Comparison of ENCODE assay signal across 18 cellular contexts in the genomic region with DNA sequence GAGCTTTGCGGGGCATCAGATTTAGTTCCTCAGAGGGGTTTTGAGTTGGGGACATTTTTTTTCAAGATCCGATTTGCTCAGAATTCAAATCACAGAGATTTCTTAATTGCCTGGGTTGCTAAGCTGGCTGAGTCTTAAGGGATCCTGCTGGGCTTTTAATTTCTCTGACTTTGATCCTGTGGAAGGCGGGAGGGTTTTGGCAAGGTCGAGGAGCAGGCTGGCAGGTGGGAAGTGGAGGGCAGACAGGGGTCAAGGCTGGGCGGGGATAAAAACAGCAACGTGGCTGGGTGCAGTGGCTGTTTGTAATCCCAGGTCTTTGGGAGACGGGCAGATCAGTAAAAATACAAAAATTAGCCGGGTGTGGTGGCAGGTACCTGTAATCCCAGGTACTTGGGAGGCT. TPM values are rescaled to one million over a fixed set of nuclear protein-coding genes. Genes with fewer than 3 reads are reported as not detected.
DNase-seq lines count a peak whose midpoint lies in the region; ATAC-seq and TF ChIP-seq lines count a peak whose summit lies in the region.
"Had no signal": no experiment of that assay in that cellular context is flagged by ENCODE, and none has a peak within 500 bp of the region (broad histone marks: within the 10 kb centered on the region; RNA-seq: fewer than 3 reads in every experiment).

No MANE protein-coding gene starts in this region.

- no peaks in the 10 kb centered on the region for H3K9me2 ChIP-seq in HCT116 (ENCODE audit: insufficient read depth)

- H4K20me1 ChIP-seq in HCT116 (ENCODE audit: insufficient read depth) = no peaks in the 10 kb centered on the region
- H4K20me1 ChIP-seq: BLaER1 had no signal

- H3K27me3 Mint-ChIP-seq in T-helper 2 cell treated with Interferon-gamma antibody and Interleukin-4, amounts not matched to agents 5 μg/mL and 100 μg/mL, for 36 hours (ENCODE audit: low read depth) = peaks cover 13% of the 10 kb centered on the region

- no peaks in the 10 kb centered on the region; a peak in 1 of 4 replicates for H3K4me1 ChIP-seq in HCT116 (ENCODE audit: control insufficient read depth in 1 of 2, insufficient read depth in 2 of 2, low read length in 2 of 2)
- H3K4me1 ChIP-seq: SJSA1 had no signal

- H3K79me2 ChIP-seq in HCT116 (ENCODE audit: insufficient read depth, low read length) = no peaks in the 10 kb centered on the region

- no peak overlapping the region for H2AFZ ChIP-seq in HCT116 (ENCODE audit: low read depth, low read length, poor library complexity, severe bottlenecking)

- POLR2A ChIA-PET in HCT116 (lab: Charles Lee) = no interaction called here

- RAD21 ChIA-PET in HCT116 (lab: Charles Lee; ENCODE audit: low non-redundant PET in 1 of 2, low total read pairs in 2 of 2, uncharacterized antibody in 2 of 2, unreplicated experiment in 2 of 2) = no interaction called here

- no peak overlapping the region for H3K27ac Mint-ChIP-seq in T-helper 2 cell treated with Interferon-gamma antibody and Interleukin-4, amounts not matched to agents 5 μg/mL and 100 μg/mL, for 36 hours

- CTCF ChIA-PET in HCT116 (lab: Charles Lee) = no interaction called here

- H3K4me1 Mint-ChIP-seq in T-helper 2 cell treated with Interferon-gamma antibody and Interleukin-4, amounts not matched to agents 5 μg/mL and 100 μg/mL, for 36 hours (ENCODE audit: low read depth) = no peaks in the 10 kb centered on the region
- H3K4me1 Mint-ChIP-seq: CD8-positive, alpha-beta memory T cell had no signal

- TF ChIP-seq RAD21 in HCT116 (IDR thresholded peaks at IDR 0.05; ENCODE audit: low read depth) = no peak

- TF ChIP-seq CTCF in HCT116 (IDR thresholded peaks at IDR 0.05 in 2 of 3, conservative IDR thresholded peaks at IDR 0.05 in 1 of 3; ENCODE audit: borderline replicate concordance in 1 of 3, insufficient read depth in 1 of 3, low read depth in 2 of 3, low read length in 2 of 3) = no peak

- no peak overlapping the region for H3K4me3 Mint-ChIP-seq in T-helper 2 cell treated with Interferon-gamma antibody and Interleukin-4, amounts not matched to agents 5 μg/mL and 100 μg/mL, for 36 hours
- H3K4me3 Mint-ChIP-seq: CD8-positive, alpha-beta memory T cell had no signal

- H3K4me2 ChIP-seq in HCT116 (ENCODE audit: low read length) = no peak overlapping the region
- H3K4me2 ChIP-seq: BLaER1 had no signal

- TF ChIP-seq POLR2A in HCT116 (IDR thresholded peaks at IDR 0.05; ENCODE audit: borderline replicate concordance, extremely low read depth, insufficient read depth, insufficient read length) = no peak

- H3K27ac ChIP-seq in HCT116 (ENCODE audit: low read depth, low read length) = no peak overlapping the region
- H3K27ac ChIP-seq: 22Rv1, BLaER1, SJSA1 had no signal

- no peaks in the 10 kb centered on the region for H3K9me3 Mint-ChIP-seq in T-helper 2 cell treated with Interferon-gamma antibody and Interleukin-4, amounts not matched to agents 5 μg/mL and 100 μg/mL, for 36 hours
- H3K9me3 Mint-ChIP-seq: CD8-positive, alpha-beta memory T cell had no signal

- H3K27me3 ChIP-seq in HCT116 (ENCODE audit: insufficient read depth, low read length) = no peaks in the 10 kb centered on the region
- H3K27me3 ChIP-seq: BLaER1 had no signal

- no peaks in the 10 kb centered on the region for H3K36me3 Mint-ChIP-seq in T-helper 2 cell treated with Interferon-gamma antibody and Interleukin-4, amounts not matched to agents 5 μg/mL and 100 μg/mL, for 36 hours (ENCODE audit: low read depth)
- H3K36me3 Mint-ChIP-seq: CD8-positive, alpha-beta memory T cell had no signal

- H3K9ac ChIP-seq in HCT116 (ENCODE audit: low read length) = no peak overlapping the region
- H3K9ac ChIP-seq: BLaER1 had no signal

- no peak overlapping the region for H3K4me3 ChIP-seq in HCT116 (replicated peaks in 1 of 2; ENCODE audit: low read depth in 1 of 2, low read length in 2 of 2)
- H3K4me3 ChIP-seq: BLaER1, K562, SJSA1 had no signal

- no peaks in the 10 kb centered on the region for H3K9me3 ChIP-seq in HCT116 (ENCODE audit: control insufficient read depth in 1 of 2, insufficient read depth in 1 of 2, low read depth in 1 of 2, low read length in 2 of 2)
- H3K9me3 ChIP-seq: BLaER1, SJSA1 had no signal

- intact Hi-C loops in HCT116 (cut with micrococcal nuclease) = no loop called here

- BruUV-seq in HCT116 (replicated peaks; lab: Mats Ljungman, UMichigan) = no TSS peak

- DNase-seq in DMS 273 (lab: John Stamatoyannopoulos, UW; ENCODE audit: unreplicated experiment) (peak; percentile 47), DMS 273 treated with DMSO at 0.1 percent for 48 hours (lab: John Stamatoyannopoulos, UW) (no peak), HCT116 (ENCODE audit: low read depth, low spot score) (no peak), anterior cingulate cortex (lab: John Stamatoyannopoulos, UW) (peak in 34 of 58 donors; percentile 0 to 69 (median 14)), putamen (ENCODE audit: low spot score) (peak; percentile 20), NCI-H187 treated with DMSO at 0.1 percent for 48 hours (lab: John Stamatoyannopoulos, UW) (no peak), HPDE6-E6E7 (ENCODE audit: extremely low spot score) (no peak)
- no peak for DNase-seq in T-helper 2 cell treated with Interferon-gamma antibody and Interleukin-4, amounts not matched to agents 5 μg/mL and 100 μg/mL, for 36 hours (ENCODE audit: low spot score)
- DNase-seq: CD8-positive, alpha-beta memory T cell; HCEC 1CT; NCI-H1694 treated with DMSO at 0.1 percent for 48 hours; NK-92 treated with Interleukin-12 subunit alpha and Interleukin-12 subunit beta, amount 100 ng/mL, for 24 hours; OCI-M1 had no signal

- ATAC-seq in HCT116 = no peak
- ATAC-seq: K562 had no signal

- H3K36me3 ChIP-seq in HCT116 (ENCODE audit: control insufficient read depth in 1 of 2, insufficient read depth in 2 of 2, low read length in 2 of 2) = no peaks in the 10 kb centered on the region
- H3K36me3 ChIP-seq: BLaER1, SJSA1 had no signal

TF ChIP-seq in HCT116, 20 proteins besides CTCF, POLR2A, EP300 and RAD21:
- TF ChIP-seq SRF (IDR thresholded peaks at IDR 0.05; ENCODE audit: low read depth) (no peak), TCF7L2 (IDR thresholded peaks at IDR 0.05; ENCODE audit: borderline replicate concordance, extremely low read depth, insufficient read depth, insufficient read length) (peak; percentile 88)

RNA-seq across cellular contexts. Expression of gene CCDC63, which starts 33.5 kb away (rescaled TPM):
- 0.47 TPM for total RNA-seq in HCT116 (2021; ENCODE audit: unreplicated experiment)
- polyA plus RNA-seq in HCT116 (2012) = 0.17 and 0.25 TPM in 2 replicates
- total RNA-seq: CD8-positive, alpha-beta memory T cell; K562; NCI-H460; SJSA1 had no signal
- polyA plus RNA-seq: CD8-positive, alpha-beta memory T cell; K562 had no signal

Comparison
In these comparisons a context has a peak if more than half of its experiments do, and no peak if none do; other contexts are left out.
1. DNase-seq: peak in DMS 273 (single experiment), anterior cingulate cortex (34 of 58) and putamen (single experiment); none in DMS 273 treated with DMSO at 0.1 percent for 48 hours (single experiment), HCT116 (single experiment), NCI-H187 treated with DMSO at 0.1 percent for 48 hours (single experiment), T-helper 2 cell treated with Interferon-gamma antibody and Interleukin-4, amounts not matched to agents 5 μg/mL and 100 μg/mL, for 36 hours (single experiment) and HPDE6-E6E7 (single experiment).